1 cellular context compared by ENCODE assay signal in the genomic region with DNA sequence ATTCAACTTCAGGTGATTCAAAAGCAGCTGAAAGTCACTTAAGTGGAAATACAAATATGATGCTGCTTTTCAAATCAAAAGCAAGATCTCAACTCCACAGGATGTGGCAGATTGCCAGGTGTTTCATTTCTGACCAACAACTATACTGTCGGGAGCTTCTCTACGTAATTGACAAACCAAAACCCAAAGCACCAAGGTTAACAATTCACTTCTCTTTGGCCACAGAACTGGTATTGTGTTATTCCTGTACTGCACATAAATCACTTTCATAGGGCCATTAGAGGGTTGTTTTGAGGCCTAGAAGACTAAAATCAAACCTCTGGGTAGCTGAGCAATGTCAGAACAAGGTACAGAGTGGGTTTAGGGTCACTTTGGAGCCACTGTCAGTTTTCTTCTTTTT.
TF ChIP-seq lines count a peak whose summit lies in the region.

No MANE protein-coding gene starts in this region.

TF ChIP-seq in GM12878, 131 proteins besides CTCF, POLR2A, EP300 and RAD21 (continued from another document and continues in another):
- TF ChIP-seq, protein P1, sequence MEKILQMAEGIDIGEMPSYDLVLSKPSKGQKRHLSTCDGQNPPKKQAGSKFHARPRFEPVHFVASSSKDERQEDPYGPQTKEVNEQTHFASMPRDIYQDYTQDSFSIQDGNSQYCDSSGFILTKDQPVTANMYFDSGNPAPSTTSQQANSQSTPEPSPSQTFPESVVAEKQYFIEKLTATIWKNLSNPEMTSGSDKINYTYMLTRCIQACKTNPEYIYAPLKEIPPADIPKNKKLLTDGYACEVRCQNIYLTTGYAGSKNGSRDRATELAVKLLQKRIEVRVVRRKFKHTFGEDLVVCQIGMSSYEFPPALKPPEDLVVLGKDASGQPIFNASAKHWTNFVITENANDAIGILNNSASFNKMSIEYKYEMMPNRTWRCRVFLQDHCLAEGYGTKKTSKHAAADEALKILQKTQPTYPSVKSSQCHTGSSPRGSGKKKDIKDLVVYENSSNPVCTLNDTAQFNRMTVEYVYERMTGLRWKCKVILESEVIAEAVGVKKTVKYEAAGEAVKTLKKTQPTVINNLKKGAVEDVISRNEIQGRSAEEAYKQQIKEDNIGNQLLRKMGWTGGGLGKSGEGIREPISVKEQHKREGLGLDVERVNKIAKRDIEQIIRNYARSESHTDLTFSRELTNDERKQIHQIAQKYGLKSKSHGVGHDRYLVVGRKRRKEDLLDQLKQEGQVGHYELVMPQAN (conservative IDR thresholded peaks at IDR 0.05) = no peak
- TF ChIP-seq HCFC1 (IDR thresholded peaks at IDR 0.05; ENCODE audit: low read length) (no peak), ZNF24 (IDR thresholded peaks at IDR 0.05) (0 out of 2 replicates have a peak, but pooled peaks have one; percentile 27), YY1 (IDR thresholded peaks at IDR 0.05; ENCODE audit: low read depth, low read length) (no peak), ZNF274 (IDR thresholded peaks at IDR 0.05; ENCODE audit: insufficient read depth, insufficient read length) (no peak), MXI1 (IDR thresholded peaks at IDR 0.05; ENCODE audit: low read depth, low read length) (no peak), HDGF (IDR thresholded peaks at IDR 0.05) (no peak), SP1 (IDR thresholded peaks at IDR 0.05; ENCODE audit: low read depth, low read length) (peak; percentile 28), CEBPB (IDR thresholded peaks at IDR 0.05; ENCODE audit: borderline replicate concordance in 1 of 2, low read depth in 2 of 2, low read length in 2 of 2) (0 out of 4 replicates have a peak, but pooled peaks of 1 of the 2 experiments have one; percentile 58), TARDBP (IDR thresholded peaks at IDR 0.05; ENCODE audit: borderline replicate concordance) (no peak), MTA2 (IDR thresholded peaks at IDR 0.05; ENCODE audit: low read depth) (peak; percentile 97), ATF7 (IDR thresholded peaks at IDR 0.05; ENCODE audit: low read depth) (peak; percentile 79), NRF1 (conservative IDR thresholded peaks at IDR 0.05; ENCODE audit: low read depth, low read length) (no peak), BRCA1 (IDR thresholded peaks at IDR 0.05; ENCODE audit: low read depth, low read length) (no peak), ETV6 (conservative IDR thresholded peaks at IDR 0.05 in 1 of 2, IDR thresholded peaks at IDR 0.05 in 1 of 2; ENCODE audit: borderline replicate concordance in 1 of 2, low read depth in 1 of 2) (peak in 1 of 2 experiments; percentile 55; a peak in 1 of 4 replicates), STAT1 (conservative IDR thresholded peaks at IDR 0.05) (no peak), MYC (IDR thresholded peaks at IDR 0.05; ENCODE audit: insufficient read depth, insufficient read length, insufficient replicate concordance, low read length, severe bottlenecking) (no peak), POU2F2 (IDR thresholded peaks at IDR 0.05; ENCODE audit: borderline replicate concordance, low read depth, low read length) (peak; percentile 40; the same call in 1 of the 3 replicates), ASH2L (IDR thresholded peaks at IDR 0.05; ENCODE audit: borderline replicate concordance, low read depth) (no peak), TCF7 (IDR thresholded peaks at IDR 0.05; ENCODE audit: borderline replicate concordance) (peak; percentile 29; the same call in 1 of the 2 replicates), PML (IDR thresholded peaks at IDR 0.05; ENCODE audit: low read length) (no peak), SPI1 (IDR thresholded peaks at IDR 0.05; ENCODE audit: borderline replicate concordance, insufficient read depth, low read depth, low read length) (no peak)
- TF ChIP-seq, protein P2, sequence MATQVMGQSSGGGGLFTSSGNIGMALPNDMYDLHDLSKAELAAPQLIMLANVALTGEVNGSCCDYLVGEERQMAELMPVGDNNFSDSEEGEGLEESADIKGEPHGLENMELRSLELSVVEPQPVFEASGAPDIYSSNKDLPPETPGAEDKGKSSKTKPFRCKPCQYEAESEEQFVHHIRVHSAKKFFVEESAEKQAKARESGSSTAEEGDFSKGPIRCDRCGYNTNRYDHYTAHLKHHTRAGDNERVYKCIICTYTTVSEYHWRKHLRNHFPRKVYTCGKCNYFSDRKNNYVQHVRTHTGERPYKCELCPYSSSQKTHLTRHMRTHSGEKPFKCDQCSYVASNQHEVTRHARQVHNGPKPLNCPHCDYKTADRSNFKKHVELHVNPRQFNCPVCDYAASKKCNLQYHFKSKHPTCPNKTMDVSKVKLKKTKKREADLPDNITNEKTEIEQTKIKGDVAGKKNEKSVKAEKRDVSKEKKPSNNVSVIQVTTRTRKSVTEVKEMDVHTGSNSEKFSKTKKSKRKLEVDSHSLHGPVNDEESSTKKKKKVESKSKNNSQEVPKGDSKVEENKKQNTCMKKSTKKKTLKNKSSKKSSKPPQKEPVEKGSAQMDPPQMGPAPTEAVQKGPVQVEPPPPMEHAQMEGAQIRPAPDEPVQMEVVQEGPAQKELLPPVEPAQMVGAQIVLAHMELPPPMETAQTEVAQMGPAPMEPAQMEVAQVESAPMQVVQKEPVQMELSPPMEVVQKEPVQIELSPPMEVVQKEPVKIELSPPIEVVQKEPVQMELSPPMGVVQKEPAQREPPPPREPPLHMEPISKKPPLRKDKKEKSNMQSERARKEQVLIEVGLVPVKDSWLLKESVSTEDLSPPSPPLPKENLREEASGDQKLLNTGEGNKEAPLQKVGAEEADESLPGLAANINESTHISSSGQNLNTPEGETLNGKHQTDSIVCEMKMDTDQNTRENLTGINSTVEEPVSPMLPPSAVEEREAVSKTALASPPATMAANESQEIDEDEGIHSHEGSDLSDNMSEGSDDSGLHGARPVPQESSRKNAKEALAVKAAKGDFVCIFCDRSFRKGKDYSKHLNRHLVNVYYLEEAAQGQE (IDR thresholded peaks at IDR 0.05; ENCODE audit: low read depth, low read length) = no peak
- TF ChIP-seq, protein P3, sequence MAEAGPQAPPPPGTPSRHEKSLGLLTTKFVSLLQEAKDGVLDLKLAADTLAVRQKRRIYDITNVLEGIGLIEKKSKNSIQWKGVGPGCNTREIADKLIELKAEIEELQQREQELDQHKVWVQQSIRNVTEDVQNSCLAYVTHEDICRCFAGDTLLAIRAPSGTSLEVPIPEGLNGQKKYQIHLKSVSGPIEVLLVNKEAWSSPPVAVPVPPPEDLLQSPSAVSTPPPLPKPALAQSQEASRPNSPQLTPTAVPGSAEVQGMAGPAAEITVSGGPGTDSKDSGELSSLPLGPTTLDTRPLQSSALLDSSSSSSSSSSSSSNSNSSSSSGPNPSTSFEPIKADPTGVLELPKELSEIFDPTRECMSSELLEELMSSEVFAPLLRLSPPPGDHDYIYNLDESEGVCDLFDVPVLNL (IDR thresholded peaks at IDR 0.05; ENCODE audit: low read depth, low read length) = no peak
- TF ChIP-seq, protein P4, sequence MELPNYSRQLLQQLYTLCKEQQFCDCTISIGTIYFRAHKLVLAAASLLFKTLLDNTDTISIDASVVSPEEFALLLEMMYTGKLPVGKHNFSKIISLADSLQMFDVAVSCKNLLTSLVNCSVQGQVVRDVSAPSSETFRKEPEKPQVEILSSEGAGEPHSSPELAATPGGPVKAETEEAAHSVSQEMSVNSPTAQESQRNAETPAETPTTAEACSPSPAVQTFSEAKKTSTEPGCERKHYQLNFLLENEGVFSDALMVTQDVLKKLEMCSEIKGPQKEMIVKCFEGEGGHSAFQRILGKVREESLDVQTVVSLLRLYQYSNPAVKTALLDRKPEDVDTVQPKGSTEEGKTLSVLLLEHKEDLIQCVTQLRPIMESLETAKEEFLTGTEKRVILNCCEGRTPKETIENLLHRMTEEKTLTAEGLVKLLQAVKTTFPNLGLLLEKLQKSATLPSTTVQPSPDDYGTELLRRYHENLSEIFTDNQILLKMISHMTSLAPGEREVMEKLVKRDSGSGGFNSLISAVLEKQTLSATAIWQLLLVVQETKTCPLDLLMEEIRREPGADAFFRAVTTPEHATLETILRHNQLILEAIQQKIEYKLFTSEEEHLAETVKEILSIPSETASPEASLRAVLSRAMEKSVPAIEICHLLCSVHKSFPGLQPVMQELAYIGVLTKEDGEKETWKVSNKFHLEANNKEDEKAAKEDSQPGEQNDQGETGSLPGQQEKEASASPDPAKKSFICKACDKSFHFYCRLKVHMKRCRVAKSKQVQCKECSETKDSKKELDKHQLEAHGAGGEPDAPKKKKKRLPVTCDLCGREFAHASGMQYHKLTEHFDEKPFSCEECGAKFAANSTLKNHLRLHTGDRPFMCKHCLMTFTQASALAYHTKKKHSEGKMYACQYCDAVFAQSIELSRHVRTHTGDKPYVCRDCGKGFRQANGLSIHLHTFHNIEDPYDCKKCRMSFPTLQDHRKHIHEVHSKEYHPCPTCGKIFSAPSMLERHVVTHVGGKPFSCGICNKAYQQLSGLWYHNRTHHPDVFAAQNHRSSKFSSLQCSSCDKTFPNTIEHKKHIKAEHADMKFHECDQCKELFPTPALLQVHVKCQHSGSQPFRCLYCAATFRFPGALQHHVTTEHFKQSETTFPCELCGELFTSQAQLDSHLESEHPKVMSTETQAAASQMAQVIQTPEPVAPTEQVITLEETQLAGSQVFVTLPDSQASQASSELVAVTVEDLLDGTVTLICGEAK (IDR thresholded peaks at IDR 0.05; ENCODE audit: borderline replicate concordance) = no peak
- TF ChIP-seq, protein P5, sequence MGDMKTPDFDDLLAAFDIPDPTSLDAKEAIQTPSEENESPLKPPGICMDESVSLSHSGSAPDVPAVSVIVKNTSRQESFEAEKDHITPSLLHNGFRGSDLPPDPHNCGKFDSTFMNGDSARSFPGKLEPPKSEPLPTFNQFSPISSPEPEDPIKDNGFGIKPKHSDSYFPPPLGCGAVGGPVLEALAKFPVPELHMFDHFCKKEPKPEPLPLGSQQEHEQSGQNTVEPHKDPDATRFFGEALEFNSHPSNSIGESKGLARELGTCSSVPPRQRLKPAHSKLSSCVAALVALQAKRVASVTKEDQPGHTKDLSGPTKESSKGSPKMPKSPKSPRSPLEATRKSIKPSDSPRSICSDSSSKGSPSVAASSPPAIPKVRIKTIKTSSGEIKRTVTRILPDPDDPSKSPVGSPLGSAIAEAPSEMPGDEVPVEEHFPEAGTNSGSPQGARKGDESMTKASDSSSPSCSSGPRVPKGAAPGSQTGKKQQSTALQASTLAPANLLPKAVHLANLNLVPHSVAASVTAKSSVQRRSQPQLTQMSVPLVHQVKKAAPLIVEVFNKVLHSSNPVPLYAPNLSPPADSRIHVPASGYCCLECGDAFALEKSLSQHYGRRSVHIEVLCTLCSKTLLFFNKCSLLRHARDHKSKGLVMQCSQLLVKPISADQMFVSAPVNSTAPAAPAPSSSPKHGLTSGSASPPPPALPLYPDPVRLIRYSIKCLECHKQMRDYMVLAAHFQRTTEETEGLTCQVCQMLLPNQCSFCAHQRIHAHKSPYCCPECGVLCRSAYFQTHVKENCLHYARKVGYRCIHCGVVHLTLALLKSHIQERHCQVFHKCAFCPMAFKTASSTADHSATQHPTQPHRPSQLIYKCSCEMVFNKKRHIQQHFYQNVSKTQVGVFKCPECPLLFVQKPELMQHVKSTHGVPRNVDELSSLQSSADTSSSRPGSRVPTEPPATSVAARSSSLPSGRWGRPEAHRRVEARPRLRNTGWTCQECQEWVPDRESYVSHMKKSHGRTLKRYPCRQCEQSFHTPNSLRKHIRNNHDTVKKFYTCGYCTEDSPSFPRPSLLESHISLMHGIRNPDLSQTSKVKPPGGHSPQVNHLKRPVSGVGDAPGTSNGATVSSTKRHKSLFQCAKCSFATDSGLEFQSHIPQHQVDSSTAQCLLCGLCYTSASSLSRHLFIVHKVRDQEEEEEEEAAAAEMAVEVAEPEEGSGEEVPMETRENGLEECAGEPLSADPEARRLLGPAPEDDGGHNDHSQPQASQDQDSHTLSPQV (IDR thresholded peaks at IDR 0.05) = no peak
- TF ChIP-seq, protein P6, sequence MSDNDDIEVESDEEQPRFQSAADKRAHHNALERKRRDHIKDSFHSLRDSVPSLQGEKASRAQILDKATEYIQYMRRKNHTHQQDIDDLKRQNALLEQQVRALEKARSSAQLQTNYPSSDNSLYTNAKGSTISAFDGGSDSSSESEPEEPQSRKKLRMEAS (IDR thresholded peaks at IDR 0.05; ENCODE audit: low read depth, low read length) = no peak
- TF ChIP-seq, protein P7, sequence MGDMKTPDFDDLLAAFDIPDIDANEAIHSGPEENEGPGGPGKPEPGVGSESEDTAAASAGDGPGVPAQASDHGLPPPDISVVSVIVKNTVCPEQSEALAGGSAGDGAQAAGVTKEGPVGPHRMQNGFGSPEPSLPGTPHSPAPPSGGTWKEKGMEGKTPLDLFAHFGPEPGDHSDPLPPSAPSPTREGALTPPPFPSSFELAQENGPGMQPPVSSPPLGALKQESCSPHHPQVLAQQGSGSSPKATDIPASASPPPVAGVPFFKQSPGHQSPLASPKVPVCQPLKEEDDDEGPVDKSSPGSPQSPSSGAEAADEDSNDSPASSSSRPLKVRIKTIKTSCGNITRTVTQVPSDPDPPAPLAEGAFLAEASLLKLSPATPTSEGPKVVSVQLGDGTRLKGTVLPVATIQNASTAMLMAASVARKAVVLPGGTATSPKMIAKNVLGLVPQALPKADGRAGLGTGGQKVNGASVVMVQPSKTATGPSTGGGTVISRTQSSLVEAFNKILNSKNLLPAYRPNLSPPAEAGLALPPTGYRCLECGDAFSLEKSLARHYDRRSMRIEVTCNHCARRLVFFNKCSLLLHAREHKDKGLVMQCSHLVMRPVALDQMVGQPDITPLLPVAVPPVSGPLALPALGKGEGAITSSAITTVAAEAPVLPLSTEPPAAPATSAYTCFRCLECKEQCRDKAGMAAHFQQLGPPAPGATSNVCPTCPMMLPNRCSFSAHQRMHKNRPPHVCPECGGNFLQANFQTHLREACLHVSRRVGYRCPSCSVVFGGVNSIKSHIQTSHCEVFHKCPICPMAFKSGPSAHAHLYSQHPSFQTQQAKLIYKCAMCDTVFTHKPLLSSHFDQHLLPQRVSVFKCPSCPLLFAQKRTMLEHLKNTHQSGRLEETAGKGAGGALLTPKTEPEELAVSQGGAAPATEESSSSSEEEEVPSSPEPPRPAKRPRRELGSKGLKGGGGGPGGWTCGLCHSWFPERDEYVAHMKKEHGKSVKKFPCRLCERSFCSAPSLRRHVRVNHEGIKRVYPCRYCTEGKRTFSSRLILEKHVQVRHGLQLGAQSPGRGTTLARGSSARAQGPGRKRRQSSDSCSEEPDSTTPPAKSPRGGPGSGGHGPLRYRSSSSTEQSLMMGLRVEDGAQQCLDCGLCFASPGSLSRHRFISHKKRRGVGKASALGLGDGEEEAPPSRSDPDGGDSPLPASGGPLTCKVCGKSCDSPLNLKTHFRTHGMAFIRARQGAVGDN (IDR thresholded peaks at IDR 0.05) = no peak
- TF ChIP-seq, protein P8, sequence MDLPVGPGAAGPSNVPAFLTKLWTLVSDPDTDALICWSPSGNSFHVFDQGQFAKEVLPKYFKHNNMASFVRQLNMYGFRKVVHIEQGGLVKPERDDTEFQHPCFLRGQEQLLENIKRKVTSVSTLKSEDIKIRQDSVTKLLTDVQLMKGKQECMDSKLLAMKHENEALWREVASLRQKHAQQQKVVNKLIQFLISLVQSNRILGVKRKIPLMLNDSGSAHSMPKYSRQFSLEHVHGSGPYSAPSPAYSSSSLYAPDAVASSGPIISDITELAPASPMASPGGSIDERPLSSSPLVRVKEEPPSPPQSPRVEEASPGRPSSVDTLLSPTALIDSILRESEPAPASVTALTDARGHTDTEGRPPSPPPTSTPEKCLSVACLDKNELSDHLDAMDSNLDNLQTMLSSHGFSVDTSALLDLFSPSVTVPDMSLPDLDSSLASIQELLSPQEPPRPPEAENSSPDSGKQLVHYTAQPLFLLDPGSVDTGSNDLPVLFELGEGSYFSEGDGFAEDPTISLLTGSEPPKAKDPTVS (IDR thresholded peaks at IDR 0.05; ENCODE audit: low read depth, low read length) = no peak
